In genomic region chr10:33134011-33134751, GRCh38 we compare ENCODE assay signal across 8 cellular contexts.
DNase-seq lines count a peak whose midpoint lies in the region; ATAC-seq and TF ChIP-seq lines count a peak whose summit lies in the region.

No MANE protein-coding gene starts in this region.

- H3K27me3 ChIP-seq in left lung, result no peaks in the 10 kb centered on the region

- no peaks in the 10 kb centered on the region for H3K36me3 ChIP-seq in left lung

- H3K36me3 Mint-ChIP-seq in activated naive CD4-positive, alpha-beta T cell treated with anti-CD3 and anti-CD28 coated beads, Interleukin-2, amount 50 U/mL, for 24 hours, result no peaks in the 10 kb centered on the region

- H3K9me3 ChIP-seq in left lung, result no peaks in the 10 kb centered on the region

- DNase-seq in CD1c-positive myeloid dendritic cell (ENCODE audit: extremely low spot score) (peak; percentile 46), RWPE1 (ENCODE audit: low spot score) (peak; percentile 93), left lung (peak in 1 of 2 donors; percentile 79), NCI-H82 (lab: John Stamatoyannopoulos, UW) (no peak), DMS114 treated with DMSO at 0.1 percent for 48 hours (lab: John Stamatoyannopoulos, UW; ENCODE audit: unreplicated experiment) (no peak)
- DNase-seq in stimulated activated CD8-positive, alpha-beta memory T cell treated with anti-CD3 and anti-CD28 coated beads, Interleukin-4, amount 100 ng/mL, for 4 hours (ENCODE audit: low read depth in 2 of 2, low spot score in 1 of 2), result peak; percentile 40 to 66

- CTCF ChIA-PET in RWPE1 (lab: Yijun Ruan, JAX), result interaction anchor here (0.6 to 0.9 kb wide), 2 partner anchors 21 to 745 kb away, joined by 3 to 4 read pairs; no protein-coding TSS in a partner anchor

- POLR2A ChIA-PET in RWPE1 (lab: Yijun Ruan, JAX; ENCODE audit: low non-redundant PET), result no interaction called here

- peak overlapping the region; percentile 96 for H3K27ac Mint-ChIP-seq in activated naive CD4-positive, alpha-beta T cell treated with anti-CD3 and anti-CD28 coated beads, Interleukin-2, amount 50 U/mL, for 24 hours

- ATAC-seq in GM21825 (IDR thresholded peaks at IDR 0.05; ENCODE audit: unreplicated experiment) (peak; percentile 77), left lung (peak; percentile 88)

- H3K4me3 ChIP-seq in left lung, result no peak overlapping the region

- peaks cover 82% of the 10 kb centered on the region for H3K4me1 Mint-ChIP-seq in activated naive CD4-positive, alpha-beta T cell treated with anti-CD3 and anti-CD28 coated beads, Interleukin-2, amount 50 U/mL, for 24 hours

- no peaks in the 10 kb centered on the region for H3K27me3 Mint-ChIP-seq in activated naive CD4-positive, alpha-beta T cell treated with anti-CD3 and anti-CD28 coated beads, Interleukin-2, amount 50 U/mL, for 24 hours

- intact Hi-C loops in left lung (cut with DNase I), result no loop called here

- H3K4me1 ChIP-seq in left lung, result peaks cover 0 to 3% of the 10 kb centered on the region in 2 donors

- no peaks in the 10 kb centered on the region for H3K9me3 Mint-ChIP-seq in activated naive CD4-positive, alpha-beta T cell treated with anti-CD3 and anti-CD28 coated beads, Interleukin-2, amount 50 U/mL, for 24 hours

- H3K27ac ChIP-seq in RWPE1, result peak overlapping the region; percentile 98
- peak overlapping the region; percentile 41 to 67 for H3K27ac ChIP-seq in left lung

- TF ChIP-seq CTCF in RWPE1 (conservative IDR thresholded peaks at IDR 0.05; ENCODE audit: low read depth) (no peak), left lung (IDR thresholded peaks at IDR 0.05) (no peak)

- H3K4me3 Mint-ChIP-seq in activated naive CD4-positive, alpha-beta T cell treated with anti-CD3 and anti-CD28 coated beads, Interleukin-2, amount 50 U/mL, for 24 hours, result peak overlapping the region; percentile 64

Comparison
In these comparisons a context has a peak if more than half of its experiments do, and no peak if none do; other contexts are left out.
1. DNase-seq: peak in CD1c-positive myeloid dendritic cell (single experiment), RWPE1 (single experiment) and stimulated activated CD8-positive, alpha-beta memory T cell treated with anti-CD3 and anti-CD28 coated beads, Interleukin-4, amount 100 ng/mL, for 4 hours (2 of 2); none in NCI-H82 (single experiment) and DMS114 treated with DMSO at 0.1 percent for 48 hours (single experiment).